ENCODE assay signal across 1 cellular context in the genomic region with DNA sequence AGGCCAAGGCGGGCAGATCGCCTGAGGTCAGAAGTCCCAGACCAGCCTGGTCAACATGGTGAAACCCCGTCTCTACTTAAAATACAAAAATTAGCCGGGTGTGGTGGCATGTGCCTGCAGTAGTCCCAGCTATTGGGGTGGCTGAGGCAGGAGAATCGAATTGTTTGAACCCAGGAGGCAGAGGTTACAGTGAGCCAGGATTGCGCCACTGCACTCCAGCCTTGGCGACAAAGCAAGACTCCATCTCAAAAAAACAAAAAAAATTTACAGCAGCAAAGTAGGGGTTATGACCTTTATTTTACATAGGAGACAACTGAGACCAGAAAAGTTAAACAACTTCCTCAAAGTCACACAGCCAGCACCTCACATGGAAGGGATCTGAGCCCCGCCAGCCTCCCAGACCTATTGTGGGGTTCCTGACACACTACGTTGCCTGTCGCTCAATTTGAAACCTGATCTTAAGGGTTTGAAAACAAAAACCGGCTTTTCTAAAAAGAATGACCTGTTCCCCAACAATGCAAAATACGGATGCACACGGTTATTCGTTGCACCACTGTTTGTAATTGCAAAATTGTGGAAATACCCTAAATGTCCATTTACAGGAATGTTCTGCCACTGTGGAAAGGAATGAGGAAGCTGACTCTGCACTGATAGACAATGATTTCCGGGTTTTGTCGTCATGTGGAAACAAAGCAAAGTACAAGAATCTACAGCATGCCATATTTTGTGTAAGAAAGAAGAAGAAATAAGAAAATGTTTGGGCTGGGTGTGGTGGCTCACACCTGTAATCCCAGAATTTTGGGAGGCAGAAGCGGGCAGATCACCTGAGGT.
A peak's percentile ranks its signal among the peaks of the same experiment; 100 is the strongest.
TF ChIP-seq lines count a peak whose summit lies in the region.

No MANE protein-coding gene starts in this region.

TF ChIP-seq in HepG2, 621 proteins besides CTCF, POLR2A, EP300 and RAD21 (continued from another document and continues in another):
- TF ChIP-seq, protein P1, sequence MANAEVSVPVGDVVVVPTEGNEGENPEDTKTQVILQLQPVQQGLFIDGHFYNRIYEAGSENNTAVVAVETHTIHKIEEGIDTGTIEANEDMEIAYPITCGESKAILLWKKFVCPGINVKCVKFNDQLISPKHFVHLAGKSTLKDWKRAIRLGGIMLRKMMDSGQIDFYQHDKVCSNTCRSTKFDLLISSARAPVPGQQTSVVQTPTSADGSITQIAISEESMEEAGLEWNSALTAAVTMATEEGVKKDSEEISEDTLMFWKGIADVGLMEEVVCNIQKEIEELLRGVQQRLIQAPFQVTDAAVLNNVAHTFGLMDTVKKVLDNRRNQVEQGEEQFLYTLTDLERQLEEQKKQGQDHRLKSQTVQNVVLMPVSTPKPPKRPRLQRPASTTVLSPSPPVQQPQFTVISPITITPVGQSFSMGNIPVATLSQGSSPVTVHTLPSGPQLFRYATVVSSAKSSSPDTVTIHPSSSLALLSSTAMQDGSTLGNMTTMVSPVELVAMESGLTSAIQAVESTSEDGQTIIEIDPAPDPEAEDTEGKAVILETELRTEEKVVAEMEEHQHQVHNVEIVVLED (CRISPR knock-in tag; IDR thresholded peaks at IDR 0.05; ENCODE audit: borderline replicate concordance): no peak; the same call in 1 of the 2 replicates
- peak; percentile 89 for TF ChIP-seq ADNP (CRISPR knock-in tag; IDR thresholded peaks at IDR 0.05)
- TF ChIP-seq TRIM24 (CRISPR knock-in tag; IDR thresholded peaks at IDR 0.05): no peak
- TF ChIP-seq HNRNPLL (IDR thresholded peaks at IDR 0.05; ENCODE audit: low read depth, low read length, poor library complexity, severe bottlenecking): no peak
- TF ChIP-seq, protein P2, sequence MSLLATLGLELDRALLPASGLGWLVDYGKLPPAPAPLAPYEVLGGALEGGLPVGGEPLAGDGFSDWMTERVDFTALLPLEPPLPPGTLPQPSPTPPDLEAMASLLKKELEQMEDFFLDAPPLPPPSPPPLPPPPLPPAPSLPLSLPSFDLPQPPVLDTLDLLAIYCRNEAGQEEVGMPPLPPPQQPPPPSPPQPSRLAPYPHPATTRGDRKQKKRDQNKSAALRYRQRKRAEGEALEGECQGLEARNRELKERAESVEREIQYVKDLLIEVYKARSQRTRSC (CRISPR knock-in tag; IDR thresholded peaks at IDR 0.05; ENCODE audit: low read depth): no peak
- peak; percentile 37 for TF ChIP-seq MED8 (CRISPR knock-in tag; IDR thresholded peaks at IDR 0.05; ENCODE audit: insufficient replicate concordance)
- TF ChIP-seq, protein P3, sequence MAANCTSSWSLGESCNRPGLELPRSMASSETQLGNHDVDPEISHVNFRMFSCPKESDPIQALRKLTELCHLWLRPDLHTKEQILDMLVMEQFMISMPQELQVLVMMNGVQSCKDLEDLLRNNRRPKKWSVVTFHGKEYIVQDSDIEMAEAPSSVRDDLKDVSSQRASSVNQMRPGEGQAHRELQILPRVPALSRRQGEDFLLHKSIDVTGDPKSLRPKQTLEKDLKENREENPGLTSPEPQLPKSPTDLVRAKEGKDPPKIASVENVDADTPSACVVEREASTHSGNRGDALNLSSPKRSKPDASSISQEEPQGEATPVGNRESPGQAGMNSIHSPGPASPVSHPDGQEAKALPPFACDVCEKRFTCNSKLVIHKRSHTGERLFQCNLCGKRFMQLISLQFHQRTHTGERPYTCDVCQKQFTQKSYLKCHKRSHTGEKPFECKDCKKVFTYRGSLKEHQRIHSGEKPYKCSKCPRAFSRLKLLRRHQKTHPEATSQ (CRISPR knock-in tag; IDR thresholded peaks at IDR 0.05; ENCODE audit: borderline replicate concordance): no peak
- 0 out of 2 replicates have a peak, but pooled peaks have one; percentile 35 for TF ChIP-seq SP5 (CRISPR knock-in tag; IDR thresholded peaks at IDR 0.05; ENCODE audit: borderline replicate concordance, low read depth)
- TF ChIP-seq ZFYVE20 (CRISPR knock-in tag; IDR thresholded peaks at IDR 0.05; ENCODE audit: borderline replicate concordance, low read depth): no peak
- TF ChIP-seq ZNF230 (CRISPR knock-in tag; IDR thresholded peaks at IDR 0.05): peak; percentile 57; the same call in 1 of the 2 replicates
- TF ChIP-seq KAT8 (CRISPR knock-in tag; IDR thresholded peaks at IDR 0.05): peak; percentile 79
- TF ChIP-seq, protein P4, sequence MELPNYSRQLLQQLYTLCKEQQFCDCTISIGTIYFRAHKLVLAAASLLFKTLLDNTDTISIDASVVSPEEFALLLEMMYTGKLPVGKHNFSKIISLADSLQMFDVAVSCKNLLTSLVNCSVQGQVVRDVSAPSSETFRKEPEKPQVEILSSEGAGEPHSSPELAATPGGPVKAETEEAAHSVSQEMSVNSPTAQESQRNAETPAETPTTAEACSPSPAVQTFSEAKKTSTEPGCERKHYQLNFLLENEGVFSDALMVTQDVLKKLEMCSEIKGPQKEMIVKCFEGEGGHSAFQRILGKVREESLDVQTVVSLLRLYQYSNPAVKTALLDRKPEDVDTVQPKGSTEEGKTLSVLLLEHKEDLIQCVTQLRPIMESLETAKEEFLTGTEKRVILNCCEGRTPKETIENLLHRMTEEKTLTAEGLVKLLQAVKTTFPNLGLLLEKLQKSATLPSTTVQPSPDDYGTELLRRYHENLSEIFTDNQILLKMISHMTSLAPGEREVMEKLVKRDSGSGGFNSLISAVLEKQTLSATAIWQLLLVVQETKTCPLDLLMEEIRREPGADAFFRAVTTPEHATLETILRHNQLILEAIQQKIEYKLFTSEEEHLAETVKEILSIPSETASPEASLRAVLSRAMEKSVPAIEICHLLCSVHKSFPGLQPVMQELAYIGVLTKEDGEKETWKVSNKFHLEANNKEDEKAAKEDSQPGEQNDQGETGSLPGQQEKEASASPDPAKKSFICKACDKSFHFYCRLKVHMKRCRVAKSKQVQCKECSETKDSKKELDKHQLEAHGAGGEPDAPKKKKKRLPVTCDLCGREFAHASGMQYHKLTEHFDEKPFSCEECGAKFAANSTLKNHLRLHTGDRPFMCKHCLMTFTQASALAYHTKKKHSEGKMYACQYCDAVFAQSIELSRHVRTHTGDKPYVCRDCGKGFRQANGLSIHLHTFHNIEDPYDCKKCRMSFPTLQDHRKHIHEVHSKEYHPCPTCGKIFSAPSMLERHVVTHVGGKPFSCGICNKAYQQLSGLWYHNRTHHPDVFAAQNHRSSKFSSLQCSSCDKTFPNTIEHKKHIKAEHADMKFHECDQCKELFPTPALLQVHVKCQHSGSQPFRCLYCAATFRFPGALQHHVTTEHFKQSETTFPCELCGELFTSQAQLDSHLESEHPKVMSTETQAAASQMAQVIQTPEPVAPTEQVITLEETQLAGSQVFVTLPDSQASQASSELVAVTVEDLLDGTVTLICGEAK (IDR thresholded peaks at IDR 0.05): no peak
- TF ChIP-seq, protein P4 (CRISPR knock-in tag; IDR thresholded peaks at IDR 0.05): 0 out of 2 replicates have a peak, but pooled peaks have one; percentile 5
- no peak; the same call in 1 of the 2 replicates for TF ChIP-seq ZSCAN30 (CRISPR knock-in tag; IDR thresholded peaks at IDR 0.05)
- TF ChIP-seq BATF2 (CRISPR knock-in tag; IDR thresholded peaks at IDR 0.05): no peak
- no peak for TF ChIP-seq SNRNP70 (IDR thresholded peaks at IDR 0.05; ENCODE audit: low read depth, low read length)
- no peak for TF ChIP-seq ZNF333 (CRISPR knock-in tag; IDR thresholded peaks at IDR 0.05; ENCODE audit: borderline replicate concordance)
- TF ChIP-seq, protein P5, sequence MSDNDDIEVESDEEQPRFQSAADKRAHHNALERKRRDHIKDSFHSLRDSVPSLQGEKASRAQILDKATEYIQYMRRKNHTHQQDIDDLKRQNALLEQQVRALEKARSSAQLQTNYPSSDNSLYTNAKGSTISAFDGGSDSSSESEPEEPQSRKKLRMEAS (IDR thresholded peaks at IDR 0.05): no peak; the same call in none of the 2 replicates
- TF ChIP-seq ZBTB21 (CRISPR knock-in tag; IDR thresholded peaks at IDR 0.05): peak; percentile 87
- TF ChIP-seq, protein P6, sequence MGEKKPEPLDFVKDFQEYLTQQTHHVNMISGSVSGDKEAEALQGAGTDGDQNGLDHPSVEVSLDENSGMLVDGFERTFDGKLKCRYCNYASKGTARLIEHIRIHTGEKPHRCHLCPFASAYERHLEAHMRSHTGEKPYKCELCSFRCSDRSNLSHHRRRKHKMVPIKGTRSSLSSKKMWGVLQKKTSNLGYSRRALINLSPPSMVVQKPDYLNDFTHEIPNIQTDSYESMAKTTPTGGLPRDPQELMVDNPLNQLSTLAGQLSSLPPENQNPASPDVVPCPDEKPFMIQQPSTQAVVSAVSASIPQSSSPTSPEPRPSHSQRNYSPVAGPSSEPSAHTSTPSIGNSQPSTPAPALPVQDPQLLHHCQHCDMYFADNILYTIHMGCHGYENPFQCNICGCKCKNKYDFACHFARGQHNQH (CRISPR knock-in tag; IDR thresholded peaks at IDR 0.05): no peak
- no peak for TF ChIP-seq HES4 (CRISPR knock-in tag; IDR thresholded peaks at IDR 0.05; ENCODE audit: borderline replicate concordance)
- TF ChIP-seq, protein P7, sequence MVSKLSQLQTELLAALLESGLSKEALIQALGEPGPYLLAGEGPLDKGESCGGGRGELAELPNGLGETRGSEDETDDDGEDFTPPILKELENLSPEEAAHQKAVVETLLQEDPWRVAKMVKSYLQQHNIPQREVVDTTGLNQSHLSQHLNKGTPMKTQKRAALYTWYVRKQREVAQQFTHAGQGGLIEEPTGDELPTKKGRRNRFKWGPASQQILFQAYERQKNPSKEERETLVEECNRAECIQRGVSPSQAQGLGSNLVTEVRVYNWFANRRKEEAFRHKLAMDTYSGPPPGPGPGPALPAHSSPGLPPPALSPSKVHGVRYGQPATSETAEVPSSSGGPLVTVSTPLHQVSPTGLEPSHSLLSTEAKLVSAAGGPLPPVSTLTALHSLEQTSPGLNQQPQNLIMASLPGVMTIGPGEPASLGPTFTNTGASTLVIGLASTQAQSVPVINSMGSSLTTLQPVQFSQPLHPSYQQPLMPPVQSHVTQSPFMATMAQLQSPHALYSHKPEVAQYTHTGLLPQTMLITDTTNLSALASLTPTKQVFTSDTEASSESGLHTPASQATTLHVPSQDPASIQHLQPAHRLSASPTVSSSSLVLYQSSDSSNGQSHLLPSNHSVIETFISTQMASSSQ (IDR thresholded peaks at IDR 0.05; ENCODE audit: low read depth): peak; percentile 78
- TF ChIP-seq, protein P7 (CRISPR knock-in tag; IDR thresholded peaks at IDR 0.05; ENCODE audit: borderline replicate concordance): no peak
- TF ChIP-seq ZNF160 (CRISPR knock-in tag; IDR thresholded peaks at IDR 0.05): no peak
- TF ChIP-seq, protein P8, sequence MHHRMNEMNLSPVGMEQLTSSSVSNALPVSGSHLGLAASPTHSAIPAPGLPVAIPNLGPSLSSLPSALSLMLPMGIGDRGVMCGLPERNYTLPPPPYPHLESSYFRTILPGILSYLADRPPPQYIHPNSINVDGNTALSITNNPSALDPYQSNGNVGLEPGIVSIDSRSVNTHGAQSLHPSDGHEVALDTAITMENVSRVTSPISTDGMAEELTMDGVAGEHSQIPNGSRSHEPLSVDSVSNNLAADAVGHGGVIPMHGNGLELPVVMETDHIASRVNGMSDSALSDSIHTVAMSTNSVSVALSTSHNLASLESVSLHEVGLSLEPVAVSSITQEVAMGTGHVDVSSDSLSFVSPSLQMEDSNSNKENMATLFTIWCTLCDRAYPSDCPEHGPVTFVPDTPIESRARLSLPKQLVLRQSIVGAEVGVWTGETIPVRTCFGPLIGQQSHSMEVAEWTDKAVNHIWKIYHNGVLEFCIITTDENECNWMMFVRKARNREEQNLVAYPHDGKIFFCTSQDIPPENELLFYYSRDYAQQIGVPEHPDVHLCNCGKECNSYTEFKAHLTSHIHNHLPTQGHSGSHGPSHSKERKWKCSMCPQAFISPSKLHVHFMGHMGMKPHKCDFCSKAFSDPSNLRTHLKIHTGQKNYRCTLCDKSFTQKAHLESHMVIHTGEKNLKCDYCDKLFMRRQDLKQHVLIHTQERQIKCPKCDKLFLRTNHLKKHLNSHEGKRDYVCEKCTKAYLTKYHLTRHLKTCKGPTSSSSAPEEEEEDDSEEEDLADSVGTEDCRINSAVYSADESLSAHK (CRISPR knock-in tag; IDR thresholded peaks at IDR 0.05; ENCODE audit: borderline replicate concordance): no peak
- peak; percentile 66; the same call in 1 of the 2 replicates for TF ChIP-seq KDM6A (CRISPR knock-in tag; IDR thresholded peaks at IDR 0.05; ENCODE audit: low read depth)
- TF ChIP-seq SP140L (CRISPR knock-in tag; IDR thresholded peaks at IDR 0.05; ENCODE audit: borderline replicate concordance): no peak
- no peak for TF ChIP-seq JDP2 (CRISPR knock-in tag; IDR thresholded peaks at IDR 0.05; ENCODE audit: borderline replicate concordance)
- no peak; the same call in none of the 2 replicates for TF ChIP-seq YEATS4 (CRISPR knock-in tag; IDR thresholded peaks at IDR 0.05; ENCODE audit: borderline replicate concordance)
